22 cellular contexts compared by ENCODE assay signal in the genomic region with DNA sequence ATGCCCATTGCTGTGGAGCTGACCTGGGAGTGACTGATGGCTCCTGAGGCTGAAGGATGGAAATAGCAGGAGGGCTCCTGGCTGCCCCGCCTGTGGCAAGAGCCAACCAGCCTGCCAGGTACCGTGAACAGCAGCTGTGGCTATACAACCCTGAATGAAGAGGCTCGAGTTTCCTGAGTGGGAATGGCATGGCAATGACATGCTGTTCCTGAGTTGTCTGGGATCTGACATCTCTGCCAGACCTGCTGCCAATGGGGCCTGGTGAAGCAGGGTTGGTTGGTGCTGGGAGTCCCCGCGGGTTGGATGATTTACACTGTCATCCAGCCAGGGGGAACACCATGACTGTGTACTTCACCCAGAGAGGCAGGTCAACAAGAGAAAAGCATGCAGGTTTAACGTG. TPM values are rescaled to one million over a fixed set of nuclear protein-coding genes. Genes with fewer than 3 reads are reported as not detected.
A peak's percentile ranks its signal among the peaks of the same experiment; 100 is the strongest.
DNase-seq lines count a peak whose midpoint lies in the region; ATAC-seq, FAIRE-seq and TF ChIP-seq lines count a peak whose summit lies in the region.
"Had no signal": no experiment of that assay in that cellular context is flagged by ENCODE, and none has a peak within 500 bp of the region (broad histone marks: within the 10 kb centered on the region; RNA-seq: fewer than 3 reads in every experiment).

No MANE protein-coding gene starts in this region.

- POLR2A ChIA-PET in HepG2 (lab: Yijun Ruan, JAX): no interaction called here

- no peak for TF ChIP-seq EP300 in suprapubic skin (IDR thresholded peaks at IDR 0.05)
- no peak for TF ChIP-seq EP300 in HepG2 (IDR thresholded peaks at IDR 0.05; ENCODE audit: low read depth in 2 of 2, low read length in 2 of 2)
- no peak for TF ChIP-seq EP300 in HepG2 (CRISPR knock-in tag; IDR thresholded peaks at IDR 0.05; ENCODE audit: borderline replicate concordance)

- no peak overlapping the region for H3K9ac ChIP-seq in HepG2 (ENCODE audit: insufficient read depth, low read depth, low read length)
- H3K9ac ChIP-seq: BLaER1 treated with 17β-estradiol and CSF1 and Interleukin-3, amounts not matched to agents 10 nM and 100 nM had no signal

- WGBS in right cardiac atrium: 71% methylated on average over 6 of the region's 6 CpGs
- WGBS in suprapubic skin: 76% methylated on average over 6 of the region's 6 CpGs
- WGBS in HepG2 (ENCODE audit: low lambda C conversion rate): 13% methylated on average over 3 of the region's 6 CpGs

- no peak for TF ChIP-seq CTCF in suprapubic skin (IDR thresholded peaks at IDR 0.05)
- no peak for TF ChIP-seq CTCF in HepG2 (CRISPR knock-in tag; IDR thresholded peaks at IDR 0.05)

- H3K36me3 ChIP-seq in suprapubic skin (no peaks in the 10 kb centered on the region), HepG2 (replicated peaks in 1 of 2; ENCODE audit: control insufficient read depth in 1 of 2, insufficient read depth in 2 of 2, low read length in 2 of 2) (no peaks in the 10 kb centered on the region)
- H3K36me3 ChIP-seq: BLaER1 treated with 17β-estradiol and CSF1 and Interleukin-3, amounts not matched to agents 10 nM and 100 nM; MG63; SJSA1 had no signal

- H3K36me3 Mint-ChIP-seq in stimulated activated effector memory CD8-positive, alpha-beta T cell treated with anti-CD3 and anti-CD28 coated beads, Interleukin-12 subunit alpha, Interleukin-12 subunit beta, amount 100 ng/mL, for 72 hours: no peaks in the 10 kb centered on the region
- H3K36me3 Mint-ChIP-seq: CD8-positive, alpha-beta T cell had no signal

- no peaks in the 10 kb centered on the region for H3K4me1 Mint-ChIP-seq in stimulated activated effector memory CD8-positive, alpha-beta T cell treated with anti-CD3 and anti-CD28 coated beads, Interleukin-12 subunit alpha, Interleukin-12 subunit beta, amount 100 ng/mL, for 72 hours

- H3K27ac Mint-ChIP-seq in stimulated activated effector memory CD8-positive, alpha-beta T cell treated with anti-CD3 and anti-CD28 coated beads, Interleukin-12 subunit alpha, Interleukin-12 subunit beta, amount 100 ng/mL, for 72 hours: no peak overlapping the region
- H3K27ac Mint-ChIP-seq: CD8-positive, alpha-beta T cell had no signal

- H3K9me3 ChIP-seq in right cardiac atrium (ENCODE audit: control insufficient read depth, low read length) (no peaks in the 10 kb centered on the region), suprapubic skin (no peaks in the 10 kb centered on the region), HepG2 (ENCODE audit: low read length) (no peaks in the 10 kb centered on the region)
- H3K9me3 ChIP-seq: BLaER1 treated with 17β-estradiol and CSF1 and Interleukin-3, amounts not matched to agents 10 nM and 100 nM; MG63; SJSA1 had no signal

- H3K4me3 Mint-ChIP-seq in stimulated activated effector memory CD8-positive, alpha-beta T cell treated with anti-CD3 and anti-CD28 coated beads, Interleukin-12 subunit alpha, Interleukin-12 subunit beta, amount 100 ng/mL, for 72 hours: no peak overlapping the region
- H3K4me3 Mint-ChIP-seq: CD8-positive, alpha-beta T cell had no signal

- no peak overlapping the region for H3K4me2 ChIP-seq in HepG2 (ENCODE audit: low read depth, low read length)
- H3K4me2 ChIP-seq: BLaER1 treated with 17β-estradiol and CSF1 and Interleukin-3, amounts not matched to agents 10 nM and 100 nM had no signal

- FAIRE-seq in HepG2 (lab: Jason Lieb, UNC): no peak
- FAIRE-seq: GM12878, H54 had no signal

- no peaks in the 10 kb centered on the region for H3K27me3 ChIP-seq in right cardiac atrium (ENCODE audit: control insufficient read depth, insufficient read depth)
- no peaks in the 10 kb centered on the region for H3K27me3 ChIP-seq in suprapubic skin
- peaks cover 0 to 6% of the 10 kb centered on the region in 2 experiments; a peak in 2 of 5 replicates for H3K27me3 ChIP-seq in HepG2 (ENCODE audit: control insufficient read depth in 1 of 2, insufficient read depth in 2 of 2, low read length in 2 of 2)
- H3K27me3 ChIP-seq: BLaER1 treated with 17β-estradiol and CSF1 and Interleukin-3, amounts not matched to agents 10 nM and 100 nM; MG63; SJSA1 had no signal

- TF ChIP-seq RAD21 in HepG2 (CRISPR knock-in tag; IDR thresholded peaks at IDR 0.05): no peak

- BruUV-seq in HepG2 (replicated peaks; lab: Mats Ljungman, UMichigan): no TSS peak

- intact Hi-C loops in Right ventricle myocardium superior (cut with DNase I): no loop called here
- intact Hi-C loops in right cardiac atrium (cut with DNase I): no loop called here
- intact Hi-C loops in HepG2 (cut with micrococcal nuclease; ENCODE audit: unreplicated experiment): no loop called here

- H3K4me1 ChIP-seq in right cardiac atrium (ENCODE audit: control insufficient read depth, insufficient read depth, low read length): no peaks in the 10 kb centered on the region
- no peaks in the 10 kb centered on the region for H3K4me1 ChIP-seq in suprapubic skin
- H3K4me1 ChIP-seq in HepG2 (ENCODE audit: insufficient read depth, low read length): no peaks in the 10 kb centered on the region
- H3K4me1 ChIP-seq: SJSA1 had no signal

- peak; percentile 86 for ATAC-seq in Right ventricle myocardium superior (ENCODE audit: poor library complexity)
- peak; percentile 37 to 53 for ATAC-seq in right cardiac atrium
- peak; percentile 11 for ATAC-seq in stimulated activated effector memory CD8-positive, alpha-beta T cell treated with anti-CD3 and anti-CD28 coated beads, Interleukin-12 subunit alpha, Interleukin-12 subunit beta, amount 100 ng/mL, for 72 hours
- no peak for ATAC-seq in HepG2
- ATAC-seq: CD8-positive, alpha-beta T cell; GM12878; Panc1 had no signal

- in situ Hi-C loops in HepG2 (cut with HindIII; ENCODE audit: extremely low pct_ligation_motif_present, low pct_unique_long_range_greater_than_20kb): no loop called here

- no peak for TF ChIP-seq POLR2A in suprapubic skin (IDR thresholded peaks at IDR 0.05)
- no peak for TF ChIP-seq POLR2A in HepG2 (IDR thresholded peaks at IDR 0.05; ENCODE audit: insufficient read depth in 1 of 2, low read depth in 2 of 2, low read length in 2 of 2)

- H3K27ac ChIP-seq in right cardiac atrium (ENCODE audit: low read length): no peak overlapping the region
- no peak overlapping the region for H3K27ac ChIP-seq in suprapubic skin
- no peak overlapping the region for H3K27ac ChIP-seq in HepG2 (ENCODE audit: extremely low read length, insufficient read depth, low read length)
- H3K27ac ChIP-seq: BLaER1 treated with 17β-estradiol and CSF1 and Interleukin-3, amounts not matched to agents 10 nM and 100 nM; SJSA1 had no signal

- CTCF ChIA-PET in HepG2 (lab: Yijun Ruan, JAX; ENCODE audit: low intra/inter-chr PET ratio, low total read pairs): no interaction called here

- no peaks in the 10 kb centered on the region for H4K20me1 ChIP-seq in HepG2 (ENCODE audit: insufficient read depth, low read length)
- H4K20me1 ChIP-seq: BLaER1 treated with 17β-estradiol and CSF1 and Interleukin-3, amounts not matched to agents 10 nM and 100 nM had no signal

- DNase-seq in NCI-H2171 treated with DMSO at 0.1 percent for 48 hours (lab: John Stamatoyannopoulos, UW) (peak; percentile 6), NCI-H2171 (lab: John Stamatoyannopoulos, UW) (no peak), Right ventricle myocardium superior (peak; percentile 52), right cardiac atrium (no peak), germinal center (ENCODE audit: low spot score) (no peak), suprapubic skin (ENCODE audit: low spot score in 2 of 2) (no peak), HepG2 (ENCODE audit: low spot score) (no peak)
- DNase-seq in stimulated activated effector memory CD8-positive, alpha-beta T cell treated with anti-CD3 and anti-CD28 coated beads, Interleukin-12 subunit alpha, Interleukin-12 subunit beta, amount 100 ng/mL, for 72 hours (ENCODE audit: low spot score in 2 of 2): no peak
- DNase-seq: 8988T; CD8-positive, alpha-beta T cell; DND-41; MG63; NCI-H1694 treated with DMSO at 0.1 percent for 48 hours; NCI-H2081 treated with DMSO at 0.1 percent for 48 hours; NCI-H748 treated with DMSO at 0.1 percent for 48 hours had no signal

- no peaks in the 10 kb centered on the region for H3K9me3 Mint-ChIP-seq in stimulated activated effector memory CD8-positive, alpha-beta T cell treated with anti-CD3 and anti-CD28 coated beads, Interleukin-12 subunit alpha, Interleukin-12 subunit beta, amount 100 ng/mL, for 72 hours
- H3K9me3 Mint-ChIP-seq: CD8-positive, alpha-beta T cell had no signal

- no peak overlapping the region for H3K4me3 ChIP-seq in right cardiac atrium (ENCODE audit: low read length)
- no peak overlapping the region for H3K4me3 ChIP-seq in suprapubic skin
- H3K4me3 ChIP-seq in HepG2 (replicated peaks in 1 of 3; ENCODE audit: insufficient read depth in 1 of 3, low read depth in 2 of 3, low read length in 3 of 3): no peak overlapping the region
- H3K4me3 ChIP-seq: BLaER1 treated with 17β-estradiol and CSF1 and Interleukin-3, amounts not matched to agents 10 nM and 100 nM; GM12878; MG63; SJSA1 had no signal

- H2AFZ ChIP-seq in HepG2 (ENCODE audit: low read length): no peak overlapping the region

- H3K79me2 ChIP-seq in HepG2 (ENCODE audit: insufficient read depth, low read length): no peaks in the 10 kb centered on the region

RNA-seq across cellular contexts. Expression of gene LRRC10, which starts 31.8 kb away (rescaled TPM):
- 40.5 TPM for total RNA-seq in Right ventricle myocardium superior
- total RNA-seq in right cardiac atrium: 10 to 100 TPM in 3 of 4 donors, 1 to 10 TPM in 1; 3.2 to 22.2 (median 20.4) TPM
- 22.0 TPM for polyA plus RNA-seq in right cardiac atrium
- total RNA-seq in suprapubic skin: not detected
- total RNA-seq in HepG2 (2016; rRNA removed; fragmentation: Illumina TruSeq; extraction: Trizol): not detected in 2 replicates
- not detected in 2 replicates for total RNA-seq in HepG2 (2016; cell fraction: cytosol; rRNA removed; fragmentation: Illumina TruSeq; extraction: Trizol; ENCODE audit: low read depth)
- not detected in 2 replicates for total RNA-seq in HepG2 (2016; cell fraction: insoluble cytoplasmic fraction; rRNA removed; fragmentation: Illumina TruSeq; extraction: Trizol)
- total RNA-seq in HepG2 (2016; cell fraction: membrane; rRNA removed; fragmentation: Illumina TruSeq; extraction: Trizol): not detected in 2 replicates
- not detected in 2 replicates for total RNA-seq in HepG2 (2016; cell fraction: nucleus; rRNA removed; fragmentation: Illumina TruSeq; extraction: Trizol)
- not detected in 2 replicates for polyA plus RNA-seq in HepG2 (2011; rRNA removed)
- not detected in 2 replicates for polyA plus RNA-seq in HepG2 (2011; cell fraction: cytosol; rRNA removed)
- polyA plus RNA-seq in HepG2 (2011; cell fraction: nucleus; rRNA removed): not detected in 2 replicates
- polyA plus RNA-seq in HepG2 (2012): not detected in 2 replicates
- not detected in 2 replicates for polyA plus RNA-seq in HepG2 (2016; cell fraction: cytosol; fragmentation: Illumina TruSeq; extraction: Trizol; ENCODE audit: low read depth)
- not detected in 2 replicates for polyA plus RNA-seq in HepG2 (2016; cell fraction: insoluble cytoplasmic fraction; fragmentation: Illumina TruSeq; extraction: Trizol; ENCODE audit: low read depth)
- polyA plus RNA-seq in HepG2 (2016; cell fraction: membrane; fragmentation: Illumina TruSeq; extraction: Trizol; ENCODE audit: low read depth): not detected in 2 replicates
- not detected in 2 replicates for polyA plus RNA-seq in HepG2 (2016; cell fraction: nucleus; fragmentation: Illumina TruSeq; extraction: Trizol; ENCODE audit: insufficient read depth, low read depth)
- polyA minus RNA-seq in HepG2 (2011; rRNA and poly(A)+ RNA removed; ENCODE audit: low replicate concordance): not detected in 2 replicates
- polyA minus RNA-seq in HepG2 (2011; cell fraction: cytosol; rRNA and poly(A)+ RNA removed): not detected in 2 replicates
- not detected in 2 replicates for polyA minus RNA-seq in HepG2 (2011; cell fraction: nucleus; rRNA and poly(A)+ RNA removed)
- total RNA-seq: CD8-positive, alpha-beta T cell; GM12878; LHCN-M2; NCI-H460; SJSA1 had no signal
- polyA plus RNA-seq: GM12878 had no signal

RNA-seq across cellular contexts. Expression of gene BEST3, which starts 56.6 kb away (rescaled TPM):
- total RNA-seq in Right ventricle myocardium superior (0.48 TPM), right cardiac atrium (under 1 TPM in 1 of 4 donors, not detected in 3; 0.15 TPM), suprapubic skin (under 1 TPM in 2 of 4 donors, not detected in 2; 0.52 to 0.98 TPM), HepG2 (2016; rRNA removed; fragmentation: Illumina TruSeq; extraction: Trizol) (not detected in 2 replicates)
- polyA plus RNA-seq in right cardiac atrium (not detected), HepG2 (2011; rRNA removed) (not detected in 2 replicates)
- not detected in 2 replicates for total RNA-seq in HepG2 (2016; cell fraction: cytosol; rRNA removed; fragmentation: Illumina TruSeq; extraction: Trizol; ENCODE audit: low read depth)
- not detected in 2 replicates for total RNA-seq in HepG2 (2016; cell fraction: insoluble cytoplasmic fraction; rRNA removed; fragmentation: Illumina TruSeq; extraction: Trizol)
- total RNA-seq in HepG2 (2016; cell fraction: membrane; rRNA removed; fragmentation: Illumina TruSeq; extraction: Trizol): not detected in 2 replicates
- not detected in 2 replicates for total RNA-seq in HepG2 (2016; cell fraction: nucleus; rRNA removed; fragmentation: Illumina TruSeq; extraction: Trizol)
- not detected in 2 replicates for polyA plus RNA-seq in HepG2 (2011; cell fraction: cytosol; rRNA removed)
- polyA plus RNA-seq in HepG2 (2011; cell fraction: nucleus; rRNA removed): not detected in 2 replicates
- polyA plus RNA-seq in HepG2 (2012): not detected in 2 replicates
- polyA plus RNA-seq in HepG2 (2016; cell fraction: cytosol; fragmentation: Illumina TruSeq; extraction: Trizol; ENCODE audit: low read depth): not detected in 2 replicates
- not detected in 2 replicates for polyA plus RNA-seq in HepG2 (2016; cell fraction: insoluble cytoplasmic fraction; fragmentation: Illumina TruSeq; extraction: Trizol; ENCODE audit: low read depth)
- polyA plus RNA-seq in HepG2 (2016; cell fraction: membrane; fragmentation: Illumina TruSeq; extraction: Trizol; ENCODE audit: low read depth): not detected in 2 replicates
- polyA plus RNA-seq in HepG2 (2016; cell fraction: nucleus; fragmentation: Illumina TruSeq; extraction: Trizol; ENCODE audit: insufficient read depth, low read depth): not detected in 2 replicates
- polyA minus RNA-seq in HepG2 (2011; rRNA and poly(A)+ RNA removed; ENCODE audit: low replicate concordance): 0.94 TPM in 1 of 2 replicates, not detected in the other
- not detected in 2 replicates for polyA minus RNA-seq in HepG2 (2011; cell fraction: cytosol; rRNA and poly(A)+ RNA removed)
- polyA minus RNA-seq in HepG2 (2011; cell fraction: nucleus; rRNA and poly(A)+ RNA removed): 0.75 TPM in 1 of 2 replicates, not detected in the other
- total RNA-seq: CD8-positive, alpha-beta T cell; GM12878; NCI-H460; SJSA1 had no signal
- polyA plus RNA-seq: GM12878 had no signal

RNA-seq across cellular contexts. Expression of gene CCT2, which starts 57.3 kb away (rescaled TPM):
- total RNA-seq in Right ventricle myocardium superior: 84.8 TPM
- 100 to 1,000 TPM in 2 of 4 donors, 10 to 100 TPM in 2; 86.2 to 130 (median 98.5) TPM for total RNA-seq in right cardiac atrium
- polyA plus RNA-seq in right cardiac atrium: 76.9 TPM
- 100 to 1,000 TPM in 2 of 4 donors, 10 to 100 TPM in 2; 81.0 to 112 (median 96.7) TPM for total RNA-seq in suprapubic skin
- 388 and 601 TPM in 2 replicates for total RNA-seq in HepG2 (2016; rRNA removed; fragmentation: Illumina TruSeq; extraction: Trizol)
- 74.2 and 102 TPM in 2 replicates for total RNA-seq in HepG2 (2016; cell fraction: cytosol; rRNA removed; fragmentation: Illumina TruSeq; extraction: Trizol; ENCODE audit: low read depth)
- total RNA-seq in HepG2 (2016; cell fraction: insoluble cytoplasmic fraction; rRNA removed; fragmentation: Illumina TruSeq; extraction: Trizol): 405 and 620 TPM in 2 replicates
- total RNA-seq in HepG2 (2016; cell fraction: membrane; rRNA removed; fragmentation: Illumina TruSeq; extraction: Trizol): 96.6 and 113 TPM in 2 replicates
- total RNA-seq in HepG2 (2016; cell fraction: nucleus; rRNA removed; fragmentation: Illumina TruSeq; extraction: Trizol): 229 and 234 TPM in 2 replicates
- polyA plus RNA-seq in HepG2 (2011; rRNA removed): 153 and 209 TPM in 2 replicates
- 129 and 135 TPM in 2 replicates for polyA plus RNA-seq in HepG2 (2011; cell fraction: cytosol; rRNA removed)
- 91.8 and 103 TPM in 2 replicates for polyA plus RNA-seq in HepG2 (2011; cell fraction: nucleus; rRNA removed)
- 133 and 169 TPM in 2 replicates for polyA plus RNA-seq in HepG2 (2012)
- polyA plus RNA-seq in HepG2 (2016; cell fraction: cytosol; fragmentation: Illumina TruSeq; extraction: Trizol; ENCODE audit: low read depth): 21.6 and 28.6 TPM in 2 replicates
- polyA plus RNA-seq in HepG2 (2016; cell fraction: insoluble cytoplasmic fraction; fragmentation: Illumina TruSeq; extraction: Trizol; ENCODE audit: low read depth): 377 and 387 TPM in 2 replicates
- 44.7 and 54.2 TPM in 2 replicates for polyA plus RNA-seq in HepG2 (2016; cell fraction: membrane; fragmentation: Illumina TruSeq; extraction: Trizol; ENCODE audit: low read depth)
- 250 and 258 TPM in 2 replicates for polyA plus RNA-seq in HepG2 (2016; cell fraction: nucleus; fragmentation: Illumina TruSeq; extraction: Trizol; ENCODE audit: insufficient read depth, low read depth)
- 131 and 249 TPM in 2 replicates for polyA minus RNA-seq in HepG2 (2011; rRNA and poly(A)+ RNA removed; ENCODE audit: low replicate concordance)
- polyA minus RNA-seq in HepG2 (2011; cell fraction: cytosol; rRNA and poly(A)+ RNA removed): 120 and 121 TPM in 2 replicates
- 263 and 310 TPM in 2 replicates for polyA minus RNA-seq in HepG2 (2011; cell fraction: nucleus; rRNA and poly(A)+ RNA removed)

Comparison
In these comparisons a context has a peak if more than half of its experiments do, and no peak if none do; other contexts are left out.
1. DNase-seq: peak in NCI-H2171 treated with DMSO at 0.1 percent for 48 hours (single experiment) and Right ventricle myocardium superior (single experiment); none in NCI-H2171 (single experiment), right cardiac atrium (0 of 3), stimulated activated effector memory CD8-positive, alpha-beta T cell treated with anti-CD3 and anti-CD28 coated beads, Interleukin-12 subunit alpha, Interleukin-12 subunit beta, amount 100 ng/mL, for 72 hours (0 of 2), germinal center (single experiment), suprapubic skin (0 of 2) and HepG2 (single experiment).
2. RNA of gene LRRC10, which starts 31.8 kb away (total RNA-seq): 40.5 TPM in Right ventricle myocardium superior (single experiment) and 3.2 to 22.2 TPM in right cardiac atrium; not detected in suprapubic skin and not detected in HepG2; every median in the first group is over 4 times any median in the second.